ENCODE assay signal across 21 cellular contexts in genomic region chr5:180121799-180122198, GRCh38. TPM values are rescaled to one million over a fixed set of nuclear protein-coding genes. Genes with fewer than 3 reads are reported as not detected.
DNase-seq lines count a peak whose midpoint lies in the region; ATAC-seq and TF ChIP-seq lines count a peak whose summit lies in the region.
"Had no signal": no experiment of that assay in that cellular context is flagged by ENCODE, and none has a peak within 500 bp of the region (broad histone marks: within the 10 kb centered on the region; RNA-seq: fewer than 3 reads in every experiment).

No MANE protein-coding gene starts in this region.

- peaks cover 86% of the 10 kb centered on the region for H3K27me3 ChIP-seq in left ventricle myocardium inferior (ENCODE audit: low read depth)

- H3K4me3 ChIP-seq in left ventricle myocardium inferior: no peak overlapping the region
- H3K4me3 ChIP-seq: SJCRH30 had no signal

- DNase-seq in Right ventricle myocardium superior: peak; percentile 4
- DNase-seq in left ventricle myocardium inferior: no peak
- DNase-seq in islet precursor cell: peak; percentile 22
- DNase-seq in posterior vena cava (ENCODE audit: low spot score): peak; percentile 24
- DNase-seq in ureter (ENCODE audit: low spot score): peak; percentile 14
- DNase-seq in GM19240 (ENCODE audit: insufficient read length, low spot score): no peak
- DNase-seq in epidermal melanocyte (ENCODE audit: insufficient read length, low spot score): no peak
- DNase-seq: Calu3; CD8-positive, alpha-beta memory T cell; GOT3; HCEC 1CT; NCI-H1694; NCI-H2081; NCI-H2171; NCI-H345; NCI-H524; NCI-H82; SJCRH30 had no signal

- TF ChIP-seq CTCF in left ventricle myocardium inferior (IDR thresholded peaks at IDR 0.05; ENCODE audit: borderline replicate concordance): no peak

- H3K9me3 ChIP-seq in left ventricle myocardium inferior (replicated peaks): no peaks in the 10 kb centered on the region
- H3K9me3 ChIP-seq: SJCRH30 had no signal

- intact Hi-C loops in Right ventricle myocardium superior (cut with DNase I) (loop anchor here (10.0 kb wide), 1 partner anchor 353 kb away; no protein-coding TSS in a partner anchor), left ventricle myocardium inferior (cut with micrococcal nuclease) (no loop called here), posterior vena cava (cut with DNase I) (no loop called here)

- peaks cover 1% of the 10 kb centered on the region for H3K4me1 ChIP-seq in left ventricle myocardium inferior
- H3K4me1 ChIP-seq: SJCRH30 had no signal

- no peaks in the 10 kb centered on the region for H3K36me3 ChIP-seq in left ventricle myocardium inferior
- H3K36me3 ChIP-seq: SJCRH30 had no signal

- ATAC-seq in Right ventricle myocardium superior (ENCODE audit: poor library complexity): no peak
- no peak for ATAC-seq in HG02798 (IDR thresholded peaks at IDR 0.05; ENCODE audit: poor library complexity, unreplicated experiment)
- ATAC-seq: Panc1 had no signal

- no peak overlapping the region for H3K27ac ChIP-seq in left ventricle myocardium inferior (replicated peaks)
- H3K27ac ChIP-seq: C4-2B, SJCRH30 had no signal

RNA-seq across cellular contexts. Expression of gene RNF130, which starts 50.2 kb away (rescaled TPM):
- total RNA-seq in Right ventricle myocardium superior (49.8 TPM), left ventricle myocardium inferior (45.9 TPM), posterior vena cava (10 to 100 TPM; 66.6 to 80.3 TPM), ureter (54.8 TPM)

Comparison
In these comparisons a context has a peak if more than half of its experiments do, and no peak if none do; other contexts are left out.
1. DNase-seq: peak in Right ventricle myocardium superior (single experiment), islet precursor cell (single experiment), posterior vena cava (single experiment) and ureter (single experiment); none in left ventricle myocardium inferior (single experiment), GM19240 (single experiment) and epidermal melanocyte (single experiment).